In genomic region chr1:236282719-236283118, GRCh38 we compare ENCODE assay signal across 1 cellular context.
TF ChIP-seq lines count a peak whose summit lies in the region.

No MANE protein-coding gene starts in this region.

TF ChIP-seq in HepG2, 621 proteins besides CTCF, POLR2A, EP300 and RAD21:
- no peak for TF ChIP-seq MLLT10 (CRISPR knock-in tag; IDR thresholded peaks at IDR 0.05)
- TF ChIP-seq DPF2 (CRISPR knock-in tag; IDR thresholded peaks at IDR 0.05; ENCODE audit: borderline replicate concordance, low read depth), result no peak
- TF ChIP-seq, protein P1, sequence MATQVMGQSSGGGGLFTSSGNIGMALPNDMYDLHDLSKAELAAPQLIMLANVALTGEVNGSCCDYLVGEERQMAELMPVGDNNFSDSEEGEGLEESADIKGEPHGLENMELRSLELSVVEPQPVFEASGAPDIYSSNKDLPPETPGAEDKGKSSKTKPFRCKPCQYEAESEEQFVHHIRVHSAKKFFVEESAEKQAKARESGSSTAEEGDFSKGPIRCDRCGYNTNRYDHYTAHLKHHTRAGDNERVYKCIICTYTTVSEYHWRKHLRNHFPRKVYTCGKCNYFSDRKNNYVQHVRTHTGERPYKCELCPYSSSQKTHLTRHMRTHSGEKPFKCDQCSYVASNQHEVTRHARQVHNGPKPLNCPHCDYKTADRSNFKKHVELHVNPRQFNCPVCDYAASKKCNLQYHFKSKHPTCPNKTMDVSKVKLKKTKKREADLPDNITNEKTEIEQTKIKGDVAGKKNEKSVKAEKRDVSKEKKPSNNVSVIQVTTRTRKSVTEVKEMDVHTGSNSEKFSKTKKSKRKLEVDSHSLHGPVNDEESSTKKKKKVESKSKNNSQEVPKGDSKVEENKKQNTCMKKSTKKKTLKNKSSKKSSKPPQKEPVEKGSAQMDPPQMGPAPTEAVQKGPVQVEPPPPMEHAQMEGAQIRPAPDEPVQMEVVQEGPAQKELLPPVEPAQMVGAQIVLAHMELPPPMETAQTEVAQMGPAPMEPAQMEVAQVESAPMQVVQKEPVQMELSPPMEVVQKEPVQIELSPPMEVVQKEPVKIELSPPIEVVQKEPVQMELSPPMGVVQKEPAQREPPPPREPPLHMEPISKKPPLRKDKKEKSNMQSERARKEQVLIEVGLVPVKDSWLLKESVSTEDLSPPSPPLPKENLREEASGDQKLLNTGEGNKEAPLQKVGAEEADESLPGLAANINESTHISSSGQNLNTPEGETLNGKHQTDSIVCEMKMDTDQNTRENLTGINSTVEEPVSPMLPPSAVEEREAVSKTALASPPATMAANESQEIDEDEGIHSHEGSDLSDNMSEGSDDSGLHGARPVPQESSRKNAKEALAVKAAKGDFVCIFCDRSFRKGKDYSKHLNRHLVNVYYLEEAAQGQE (IDR thresholded peaks at IDR 0.05; ENCODE audit: borderline replicate concordance in 1 of 2, low read depth in 1 of 2, low read length in 2 of 2), result no peak
- TF ChIP-seq, protein P2, sequence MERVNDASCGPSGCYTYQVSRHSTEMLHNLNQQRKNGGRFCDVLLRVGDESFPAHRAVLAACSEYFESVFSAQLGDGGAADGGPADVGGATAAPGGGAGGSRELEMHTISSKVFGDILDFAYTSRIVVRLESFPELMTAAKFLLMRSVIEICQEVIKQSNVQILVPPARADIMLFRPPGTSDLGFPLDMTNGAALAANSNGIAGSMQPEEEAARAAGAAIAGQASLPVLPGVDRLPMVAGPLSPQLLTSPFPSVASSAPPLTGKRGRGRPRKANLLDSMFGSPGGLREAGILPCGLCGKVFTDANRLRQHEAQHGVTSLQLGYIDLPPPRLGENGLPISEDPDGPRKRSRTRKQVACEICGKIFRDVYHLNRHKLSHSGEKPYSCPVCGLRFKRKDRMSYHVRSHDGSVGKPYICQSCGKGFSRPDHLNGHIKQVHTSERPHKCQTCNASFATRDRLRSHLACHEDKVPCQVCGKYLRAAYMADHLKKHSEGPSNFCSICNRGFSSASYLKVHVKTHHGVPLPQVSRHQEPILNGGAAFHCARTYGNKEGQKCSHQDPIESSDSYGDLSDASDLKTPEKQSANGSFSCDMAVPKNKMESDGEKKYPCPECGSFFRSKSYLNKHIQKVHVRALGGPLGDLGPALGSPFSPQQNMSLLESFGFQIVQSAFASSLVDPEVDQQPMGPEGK (CRISPR knock-in tag; IDR thresholded peaks at IDR 0.05), result no peak
- TF ChIP-seq ZNF12 (CRISPR knock-in tag; IDR thresholded peaks at IDR 0.05), result peak; percentile 72; the same call in 1 of the 2 replicates
- no peak for TF ChIP-seq ZNF883 (CRISPR knock-in tag; IDR thresholded peaks at IDR 0.05; ENCODE audit: not compliant biosample characterization)
- TF ChIP-seq CHD4 (IDR thresholded peaks at IDR 0.05; ENCODE audit: borderline replicate concordance, low read length), result no peak
